In the genomic region with DNA sequence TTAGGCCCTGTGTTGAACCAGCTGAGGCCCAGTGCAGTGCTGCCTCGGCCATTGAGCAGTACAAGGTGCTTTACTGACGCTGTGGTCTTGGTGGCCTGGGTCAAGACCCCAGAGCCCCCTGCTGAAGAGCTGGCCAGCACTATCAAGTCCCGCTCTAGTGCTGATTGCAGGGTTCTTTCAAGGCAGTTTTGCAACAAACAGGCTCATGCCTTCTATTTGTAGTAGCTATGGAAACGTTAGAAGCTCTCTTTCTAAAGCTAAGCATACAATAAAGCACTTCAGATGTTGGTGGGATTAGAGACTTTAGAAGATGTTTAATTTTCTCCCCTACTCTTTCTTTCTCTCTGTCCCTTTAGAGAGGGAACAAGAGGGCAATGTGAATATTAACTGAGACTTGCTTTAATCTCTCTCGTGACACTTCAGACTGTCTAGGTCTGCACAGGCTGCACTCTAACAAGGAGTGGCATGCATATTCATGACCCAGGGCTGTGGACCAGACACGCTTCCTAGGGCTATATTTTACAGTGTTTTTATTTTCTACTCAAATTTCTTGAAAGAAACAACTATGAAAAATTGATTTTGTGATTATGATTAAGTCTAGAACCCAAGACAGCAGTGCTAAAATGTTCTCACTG, we compare ENCODE assay signal across 24 cellular contexts.
"Had no signal": no experiment of that assay in that cellular context is flagged by ENCODE, and none has a peak within 500 bp of the region (broad histone marks: within the 10 kb centered on the region; RNA-seq: fewer than 3 reads in every experiment).

No MANE protein-coding gene starts in this region.

- H3K27me3 Mint-ChIP-seq: activated CD4-positive, alpha-beta T cell treated with anti-CD3 and anti-CD28 coated beads for 36 hours; activated naive CD8-positive, alpha-beta T cell; stimulated activated naive B cell treated with anti-CD40 and anti-IgM and Interleukin-4, amounts not matched to agents 10 μg/mL and 1 μg/mL and 100 μg/mL, for 72 hours had no signal

- H3K9me3 ChIP-seq: esophagus muscularis mucosa, heart right ventricle, pancreas, psoas muscle, stomach, tibial artery had no signal

- H3K27ac Mint-ChIP-seq: activated CD4-positive, alpha-beta T cell treated with anti-CD3 and anti-CD28 coated beads for 36 hours; activated naive CD8-positive, alpha-beta T cell; activated T-cell treated with anti-CD3 and anti-CD28 coated beads, Interleukin-2, amount 50 U/mL, for 72 hours; nephron progenitor cell; stimulated activated naive B cell treated with anti-CD40 and anti-IgM and Interleukin-4, amounts not matched to agents 10 μg/mL and 1 μg/mL and 100 μg/mL, for 72 hours; T-helper 2 cell treated with Interferon-gamma antibody and Interleukin-4, amounts not matched to agents 5 μg/mL and 100 μg/mL, for 36 hours had no signal

- H3K4me3 ChIP-seq: esophagus muscularis mucosa, heart right ventricle, pancreas, psoas muscle, stomach, tibial artery had no signal

- H3K4me1 Mint-ChIP-seq: activated CD4-positive, alpha-beta T cell treated with anti-CD3 and anti-CD28 coated beads for 36 hours had no signal

- H3K27ac ChIP-seq: esophagus muscularis mucosa, foreskin keratinocyte, heart right ventricle, pancreas, psoas muscle, stomach, tibial artery had no signal

- DNase-seq: activated CD4-positive, alpha-beta T cell treated with anti-CD3 and anti-CD28 coated beads for 36 hours; activated CD4-positive, CD25-positive, alpha-beta regulatory T cell; activated naive CD4-positive, alpha-beta T cell; activated T-cell treated with anti-CD3 and anti-CD28 coated beads for 4 hours; activated T-cell treated with anti-CD3 and anti-CD28 coated beads, Interleukin-2, amount 50 U/mL, for 72 hours; anterior cingulate cortex; foreskin keratinocyte; heart right ventricle; kidney glomerular epithelial cell; mammary epithelial cell; nephron progenitor cell; nucleus accumbens; pancreas; psoas muscle; stimulated activated CD4-positive, alpha-beta T cell treated with anti-CD3 and anti-CD28 coated beads, Interleukin-15, amount 100 ng/mL, for 24 hours; stimulated activated CD4-positive, alpha-beta T cell treated with anti-CD3 and anti-CD28 coated beads, Interleukin-2, amount 100 ng/mL, for 24 hours; stimulated activated naive B cell treated with anti-CD40 and anti-IgM and Interleukin-4, amounts not matched to agents 10 μg/mL and 1 μg/mL and 100 μg/mL, for 72 hours; stomach; T-helper 1 cell; tibial artery had no signal

- H3K4me1 ChIP-seq: esophagus muscularis mucosa, pancreas, psoas muscle, stomach, tibial artery had no signal

- H3K27me3 ChIP-seq: esophagus muscularis mucosa, foreskin keratinocyte, heart right ventricle, pancreas, stomach, tibial artery had no signal

- H3K4me3 Mint-ChIP-seq: activated CD4-positive, alpha-beta T cell treated with anti-CD3 and anti-CD28 coated beads for 36 hours; activated naive CD8-positive, alpha-beta T cell; activated T-cell treated with anti-CD3 and anti-CD28 coated beads, Interleukin-2, amount 50 U/mL, for 72 hours; nephron progenitor cell; stimulated activated naive B cell treated with anti-CD40 and anti-IgM and Interleukin-4, amounts not matched to agents 10 μg/mL and 1 μg/mL and 100 μg/mL, for 72 hours; T-helper 2 cell treated with Interferon-gamma antibody and Interleukin-4, amounts not matched to agents 5 μg/mL and 100 μg/mL, for 36 hours had no signal

- H3K9me3 Mint-ChIP-seq: activated T-cell treated with anti-CD3 and anti-CD28 coated beads, Interleukin-2, amount 50 U/mL, for 72 hours; nephron progenitor cell; stimulated activated naive B cell treated with anti-CD40 and anti-IgM and Interleukin-4, amounts not matched to agents 10 μg/mL and 1 μg/mL and 100 μg/mL, for 72 hours; T-helper 2 cell treated with Interferon-gamma antibody and Interleukin-4, amounts not matched to agents 5 μg/mL and 100 μg/mL, for 36 hours had no signal

- ATAC-seq: activated CD4-positive, alpha-beta T cell treated with anti-CD3 and anti-CD28 coated beads for 36 hours; activated T-cell treated with anti-CD3 and anti-CD28 coated beads, Interleukin-2, amount 50 U/mL, for 72 hours; foreskin keratinocyte; left lobe of liver; psoas muscle; stimulated activated naive B cell treated with anti-CD40 and anti-IgM and Interleukin-4, amounts not matched to agents 10 μg/mL and 1 μg/mL and 100 μg/mL, for 72 hours had no signal
